In genomic region chr2:11465485-11466306, GRCh38 we compare ENCODE assay signal across 1 cellular context.
TF ChIP-seq lines count a peak whose summit lies in the region.

Gene E2F6, minus strand, starts transcription at chr2:11466161. Its CDS starts 282 bp downstream, at chr2:11465879.

TF ChIP-seq in HepG2, 621 proteins besides CTCF, POLR2A, EP300 and RAD21 (continued from another document and continues in another):
- TF ChIP-seq NR0B2 (CRISPR knock-in tag; IDR thresholded peaks at IDR 0.05) (peak; percentile 99), TEAD2 (CRISPR knock-in tag; IDR thresholded peaks at IDR 0.05) (peak; percentile 92), ZNF816 (CRISPR knock-in tag; IDR thresholded peaks at IDR 0.05; ENCODE audit: borderline replicate concordance) (peak; percentile 96; the same call in 1 of the 2 replicates), CENPT (CRISPR knock-in tag; IDR thresholded peaks at IDR 0.05; ENCODE audit: low read depth) (peak; percentile 99), ZKSCAN5 (CRISPR knock-in tag; IDR thresholded peaks at IDR 0.05) (no peak), ZFP1 (CRISPR knock-in tag; IDR thresholded peaks at IDR 0.05) (peak; percentile 82; the same call in 1 of the 2 replicates), MAFF (IDR thresholded peaks at IDR 0.05; ENCODE audit: low read depth, low read length) (no peak), ZNF180 (CRISPR knock-in tag; IDR thresholded peaks at IDR 0.05; ENCODE audit: borderline replicate concordance, low read depth) (peak; percentile 75), TGIF2 (CRISPR knock-in tag; IDR thresholded peaks at IDR 0.05) (peak; percentile 85; the same call in 1 of the 2 replicates), ZNF768 (CRISPR knock-in tag; IDR thresholded peaks at IDR 0.05) (peak; percentile 86), MAFK (conservative IDR thresholded peaks at IDR 0.05 in 1 of 2, IDR thresholded peaks at IDR 0.05 in 1 of 2; ENCODE audit: low read length in 2 of 2) (no peak), SMARCE1 (IDR thresholded peaks at IDR 0.05; ENCODE audit: borderline replicate concordance) (no peak), NKX3-1 (CRISPR knock-in tag; IDR thresholded peaks at IDR 0.05) (peak; percentile 99; the same call in 1 of the 2 replicates), RFXANK (CRISPR knock-in tag; IDR thresholded peaks at IDR 0.05) (peak; percentile 87), NFYB (CRISPR knock-in tag; IDR thresholded peaks at IDR 0.05) (no peak; the same call in none of the 2 replicates), ZNF331 (CRISPR knock-in tag; IDR thresholded peaks at IDR 0.05) (peak; percentile 93), ZNF552 (CRISPR knock-in tag; IDR thresholded peaks at IDR 0.05; ENCODE audit: borderline replicate concordance) (peak; percentile 100), RNF2 (conservative IDR thresholded peaks at IDR 0.05; ENCODE audit: low read depth) (peak; percentile 100), RNF219 (CRISPR knock-in tag; IDR thresholded peaks at IDR 0.05) (peak; percentile 92; the same call in 1 of the 2 replicates), ZNF891 (CRISPR knock-in tag; IDR thresholded peaks at IDR 0.05) (peak; percentile 99), DNMT3B (CRISPR knock-in tag; conservative IDR thresholded peaks at IDR 0.05) (peak; percentile 85), ZNF337 (CRISPR knock-in tag; IDR thresholded peaks at IDR 0.05; ENCODE audit: borderline replicate concordance, low read depth) (peak; percentile 93), REL (CRISPR knock-in tag; conservative IDR thresholded peaks at IDR 0.05) (peak; percentile 99), ZBTB33 (CRISPR knock-in tag; IDR thresholded peaks at IDR 0.05) (peak; percentile 58), HDAC6 (IDR thresholded peaks at IDR 0.05; ENCODE audit: low read depth, low read length) (no peak), ELF3 (CRISPR knock-in tag; IDR thresholded peaks at IDR 0.05) (peak; percentile 79), ZNF350 (CRISPR knock-in tag; IDR thresholded peaks at IDR 0.05; ENCODE audit: borderline replicate concordance, low read depth) (peak; percentile 97), ARNT2 (CRISPR knock-in tag; IDR thresholded peaks at IDR 0.05; ENCODE audit: low read depth) (peak; percentile 99), ZNF484 (CRISPR knock-in tag; IDR thresholded peaks at IDR 0.05; ENCODE audit: borderline replicate concordance, low read depth) (peak; percentile 80; the same call in 1 of the 2 replicates), PRDM15 (CRISPR knock-in tag; IDR thresholded peaks at IDR 0.05) (peak; percentile 100), RXRB (CRISPR knock-in tag; IDR thresholded peaks at IDR 0.05; ENCODE audit: borderline replicate concordance) (peak; percentile 58), ZFP62 (CRISPR knock-in tag; IDR thresholded peaks at IDR 0.05) (no peak), ZFP91 (CRISPR knock-in tag; IDR thresholded peaks at IDR 0.05; ENCODE audit: borderline replicate concordance) (peak; percentile 96), ETV6 (CRISPR knock-in tag; conservative IDR thresholded peaks at IDR 0.05) (peak; percentile 92), CHD4 (IDR thresholded peaks at IDR 0.05; ENCODE audit: borderline replicate concordance, low read length) (no peak), ARNTL (CRISPR knock-in tag; IDR thresholded peaks at IDR 0.05) (peak; percentile 82), HMGXB4 (CRISPR knock-in tag; IDR thresholded peaks at IDR 0.05; ENCODE audit: borderline replicate concordance in 1 of 2, low read depth in 1 of 2) (peak; percentile 79 to 93; a peak in 3 of 4 replicates), ZNF530 (CRISPR knock-in tag; IDR thresholded peaks at IDR 0.05; ENCODE audit: low read depth) (peak; percentile 95; the same call in 1 of the 2 replicates), PPARG (CRISPR knock-in tag; conservative IDR thresholded peaks at IDR 0.05) (peak; percentile 67), PLSCR1 (CRISPR knock-in tag; IDR thresholded peaks at IDR 0.05; ENCODE audit: borderline replicate concordance) (peak; percentile 96), ZNF605 (CRISPR knock-in tag; IDR thresholded peaks at IDR 0.05) (peak; percentile 100), SP4 (CRISPR knock-in tag; IDR thresholded peaks at IDR 0.05) (peak; percentile 80), ZNF569 (CRISPR knock-in tag; IDR thresholded peaks at IDR 0.05; ENCODE audit: borderline replicate concordance) (peak; percentile 100; the same call in 1 of the 2 replicates), ZNF251 (CRISPR knock-in tag; IDR thresholded peaks at IDR 0.05) (peak; percentile 90; the same call in 1 of the 2 replicates), KLF12 (CRISPR knock-in tag; IDR thresholded peaks at IDR 0.05; ENCODE audit: borderline replicate concordance) (peak; percentile 97), DRAP1 (CRISPR knock-in tag; IDR thresholded peaks at IDR 0.05) (peak; percentile 48; the same call in 1 of the 2 replicates), SATB2 (CRISPR knock-in tag; IDR thresholded peaks at IDR 0.05) (peak; percentile 98), ATF3 (CRISPR knock-in tag; IDR thresholded peaks at IDR 0.05) (peak; percentile 80), IKZF4 (CRISPR knock-in tag; IDR thresholded peaks at IDR 0.05; ENCODE audit: borderline replicate concordance, low read depth, not compliant biosample characterization) (peak; percentile 99), ZBTB46 (CRISPR knock-in tag; IDR thresholded peaks at IDR 0.05; ENCODE audit: borderline replicate concordance) (peak; percentile 49; the same call in 1 of the 2 replicates), THYN1 (CRISPR knock-in tag; IDR thresholded peaks at IDR 0.05; ENCODE audit: borderline replicate concordance, low read depth) (no peak; the same call in 1 of the 2 replicates), ZNF101 (CRISPR knock-in tag; IDR thresholded peaks at IDR 0.05; ENCODE audit: borderline replicate concordance, low read depth) (peak; percentile 98; the same call in 1 of the 2 replicates), ZFAT (CRISPR knock-in tag; conservative IDR thresholded peaks at IDR 0.05) (peak; percentile 93), ZNF703 (CRISPR knock-in tag; IDR thresholded peaks at IDR 0.05; ENCODE audit: borderline replicate concordance) (peak; percentile 98), REXO4 (CRISPR knock-in tag; IDR thresholded peaks at IDR 0.05; ENCODE audit: borderline replicate concordance) (peak; percentile 96), ZNF557 (CRISPR knock-in tag; IDR thresholded peaks at IDR 0.05) (peak; percentile 98)
